ENCODE assay signal across 18 cellular contexts in the genomic region with DNA sequence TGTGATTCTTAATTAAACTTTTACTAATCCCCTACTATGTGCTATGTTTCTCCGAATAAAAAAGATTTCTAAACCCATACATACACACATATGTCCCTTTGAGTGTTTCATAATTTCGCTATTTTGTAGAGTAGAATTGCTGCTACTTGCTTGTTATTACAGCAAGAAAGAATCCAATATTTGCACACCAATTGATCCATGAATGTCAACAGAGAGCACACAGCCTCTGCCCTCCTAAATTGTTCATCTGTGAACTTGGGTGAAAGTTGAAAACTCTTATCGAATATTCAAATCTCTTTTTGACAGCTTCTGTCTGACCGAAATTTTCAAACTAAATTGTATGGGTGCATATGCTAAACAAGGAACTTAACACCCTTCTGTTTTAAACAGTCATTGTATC.
DNase-seq lines count a peak whose midpoint lies in the region; ATAC-seq, FAIRE-seq and TF ChIP-seq lines count a peak whose summit lies in the region.
"Had no signal": no experiment of that assay in that cellular context is flagged by ENCODE, and none has a peak within 500 bp of the region (broad histone marks: within the 10 kb centered on the region; RNA-seq: fewer than 3 reads in every experiment).

No MANE protein-coding gene starts in this region.

- CTCF ChIA-PET in PC-9 (lab: Charles Lee): no interaction called here

- DNase-seq in GM12892 (ENCODE audit: insufficient read length) (no peak), PC-9 (no peak), left lobe of liver (ENCODE audit: low spot score) (no peak), right lobe of liver (no peak)
- DNase-seq: C1 segment of cervical spinal cord; Calu3; CD4-positive, alpha-beta memory T cell; COR-L47; DMS79; EL; GDM1; GOT3 had no signal

- peak; percentile 78 for ATAC-seq in left lobe of liver
- peak; percentile 76 to 89 (median 86) for ATAC-seq in right lobe of liver
- ATAC-seq in HG03280 (IDR thresholded peaks at IDR 0.05; ENCODE audit: unreplicated experiment): no peak
- ATAC-seq in HG02973 (IDR thresholded peaks at IDR 0.05; ENCODE audit: unreplicated experiment): no peak
- ATAC-seq: GM12878 had no signal

- no peaks in the 10 kb centered on the region for H4K20me1 ChIP-seq in PC-9 (ENCODE audit: insufficient read depth)

- peak; percentile 14 for FAIRE-seq in GM12892 (lab: Jason Lieb, UNC)
- FAIRE-seq: GM12878, GM18507, H54 had no signal

- no peak overlapping the region for H3K4me3 ChIP-seq in PC-9
- H3K4me3 ChIP-seq in right lobe of liver: no peak overlapping the region
- H3K4me3 ChIP-seq: GM12878, HAP-1 had no signal

- intact Hi-C loops in PC-9 (cut with micrococcal nuclease; ENCODE audit: unreplicated experiment) (no loop called here), right lobe of liver (cut with DNase I) (no loop called here)

- BruUV-seq in PC-9 (replicated peaks; lab: Mats Ljungman, UMichigan): no TSS peak

- H3K4me1 ChIP-seq in PC-9 (replicated peaks; ENCODE audit: insufficient read depth) (no peaks in the 10 kb centered on the region), right lobe of liver (peaks cover 0 to 28% (median 11%) of the 10 kb centered on the region in 4 donors)
- H3K4me1 ChIP-seq: HAP-1 had no signal

- TF ChIP-seq POLR2A in GM12892 (IDR thresholded peaks at IDR 0.05; ENCODE audit: low read depth, low read length) (no peak), right lobe of liver (IDR thresholded peaks at IDR 0.05) (no peak)

- H3K9me2 ChIP-seq in PC-9 (ENCODE audit: insufficient read depth): no peaks in the 10 kb centered on the region

- H3K9me3 ChIP-seq in PC-9 (ENCODE audit: insufficient read depth, low read depth) (no peaks in the 10 kb centered on the region), right lobe of liver (no peaks in the 10 kb centered on the region)
- H3K9me3 ChIP-seq: HAP-1 had no signal

- H3K36me3 ChIP-seq in PC-9 (ENCODE audit: low read depth): no peaks in the 10 kb centered on the region
- no peaks in the 10 kb centered on the region for H3K36me3 ChIP-seq in right lobe of liver
- H3K36me3 ChIP-seq: HAP-1 had no signal

- POLR2A ChIA-PET in PC-9 (lab: Charles Lee; ENCODE audit: unreplicated experiment): interaction anchor here (0.5 kb wide), 1 partner anchor 95 kb away, joined by 8 read pairs; no protein-coding TSS in a partner anchor

- TF ChIP-seq CTCF in PC-9 (conservative IDR thresholded peaks at IDR 0.05) (no peak), right lobe of liver (IDR thresholded peaks at IDR 0.05) (no peak)

- H3K27me3 ChIP-seq in PC-9 (ENCODE audit: insufficient read depth, low read depth): no peaks in the 10 kb centered on the region
- H3K27me3 ChIP-seq in right lobe of liver: no peaks in the 10 kb centered on the region

- no peaks in the 10 kb centered on the region for H3K79me2 ChIP-seq in PC-9 (ENCODE audit: low read depth)

- 23% methylated on average over 4 of the region's 4 CpGs for WGBS in right lobe of liver (ENCODE audit: insufficient coverage, low coverage, low lambda C conversion rate, missing lambda C conversion rate)

- no peaks in the 10 kb centered on the region for H3F3A ChIP-seq in PC-9 (ENCODE audit: insufficient read depth, low read depth)

- H3K27ac ChIP-seq in PC-9 (no peak overlapping the region), right lobe of liver (peak overlapping the region in 2 of 3 donors; percentile 48 to 64)

- H3K4me2 ChIP-seq in PC-9: no peak overlapping the region

- H2AFZ ChIP-seq in PC-9: peak overlapping the region; percentile 16; the same call in 1 of the 2 replicates

Comparison
In these comparisons a context has a peak if more than half of its experiments do, and no peak if none do; other contexts are left out.
1. ATAC-seq: peak in left lobe of liver (single experiment) and right lobe of liver (4 of 4); none in HG03280 (single experiment) and HG02973 (single experiment).